ENCODE assay signal across 24 cellular contexts in the genomic region with DNA sequence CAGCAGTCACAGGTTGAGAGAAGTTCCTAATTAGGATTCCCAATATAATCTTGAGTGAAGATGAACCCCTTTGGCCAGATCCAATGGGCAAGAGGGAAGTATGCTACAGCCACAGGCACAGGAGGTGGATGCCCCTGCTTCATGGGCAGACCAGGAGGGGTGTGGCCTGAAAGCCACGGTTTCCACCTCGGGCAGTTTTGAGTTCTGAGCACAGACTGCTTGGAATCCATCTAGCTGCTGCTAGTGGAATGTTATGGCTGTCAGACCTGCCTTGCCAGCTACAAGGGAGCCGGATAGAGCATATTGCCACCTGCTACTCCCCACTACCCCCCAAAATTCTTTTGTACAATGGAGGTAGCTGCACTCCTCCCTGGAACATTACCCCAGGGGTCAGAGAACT.
DNase-seq lines count a peak whose midpoint lies in the region; ATAC-seq and TF ChIP-seq lines count a peak whose summit lies in the region.
"Had no signal": no experiment of that assay in that cellular context is flagged by ENCODE, and none has a peak within 500 bp of the region (broad histone marks: within the 10 kb centered on the region; RNA-seq: fewer than 3 reads in every experiment).

No MANE protein-coding gene starts in this region.

- H3K36me3 ChIP-seq in PC-3 (ENCODE audit: low read depth, low read length): no peaks in the 10 kb centered on the region
- H3K36me3 ChIP-seq in upper lobe of right lung: no peaks in the 10 kb centered on the region
- H3K36me3 ChIP-seq: BE2C had no signal

- no peak overlapping the region for H3K27ac Mint-ChIP-seq in activated T-cell treated with anti-CD3 and anti-CD28 coated beads, Interleukin-2, amount 50 U/mL, for 24 hours
- H3K27ac Mint-ChIP-seq: CD4-positive, CD25-positive, alpha-beta regulatory T cell; HFFc6; IgD-negative memory B cell had no signal

- H3K4me1 ChIP-seq in PC-3 (ENCODE audit: insufficient read depth, low read length): no peaks in the 10 kb centered on the region
- no peaks in the 10 kb centered on the region for H3K4me1 ChIP-seq in foreskin keratinocyte
- H3K4me1 ChIP-seq in upper lobe of right lung: no peaks in the 10 kb centered on the region
- H3K4me1 ChIP-seq: BE2C had no signal

- H3F3A ChIP-seq in PC-3 (ENCODE audit: low read length, unreplicated experiment): no peaks in the 10 kb centered on the region

- BruUV-seq in PC-3 (replicated peaks; lab: Mats Ljungman, UMichigan): no TSS peak

- no peaks in the 10 kb centered on the region for H4K20me1 ChIP-seq in PC-3 (ENCODE audit: low read length)

- H3K9me3 ChIP-seq in PC-3 (ENCODE audit: low read length) (no peaks in the 10 kb centered on the region), upper lobe of right lung (no peaks in the 10 kb centered on the region)
- H3K9me3 ChIP-seq: BE2C had no signal

- ATAC-seq in PC-3 (no peak), foreskin keratinocyte (peak; percentile 9), upper lobe of right lung (peak; percentile 14)
- ATAC-seq: HCT116, HepG2 had no signal

- H3K36me3 Mint-ChIP-seq in activated T-cell treated with anti-CD3 and anti-CD28 coated beads, Interleukin-2, amount 50 U/mL, for 24 hours (ENCODE audit: low read depth): no peaks in the 10 kb centered on the region
- H3K36me3 Mint-ChIP-seq: CD4-positive, CD25-positive, alpha-beta regulatory T cell; CD8-positive, alpha-beta memory T cell; IgD-negative memory B cell had no signal

- H3K4me3 Mint-ChIP-seq in activated T-cell treated with anti-CD3 and anti-CD28 coated beads, Interleukin-2, amount 50 U/mL, for 24 hours: no peak overlapping the region
- H3K4me3 Mint-ChIP-seq: CD4-positive, CD25-positive, alpha-beta regulatory T cell; CD8-positive, alpha-beta memory T cell; HFFc6; IgD-negative memory B cell had no signal

- no peaks in the 10 kb centered on the region for H3K9me2 ChIP-seq in PC-3 (replicated peaks; ENCODE audit: low read length)

- CTCF ChIA-PET in PC-3 (lab: Charles Lee): no interaction called here

- H3K79me2 ChIP-seq in PC-3 (ENCODE audit: low read length): no peaks in the 10 kb centered on the region

- TF ChIP-seq CTCF in PC-3 (conservative IDR thresholded peaks at IDR 0.05; ENCODE audit: low read depth, low read length) (no peak), foreskin keratinocyte (conservative IDR thresholded peaks at IDR 0.05) (no peak), upper lobe of right lung (IDR thresholded peaks at IDR 0.05) (no peak)

- H3K27me3 ChIP-seq in PC-3 (ENCODE audit: low read length): no peaks in the 10 kb centered on the region
- no peaks in the 10 kb centered on the region for H3K27me3 ChIP-seq in foreskin keratinocyte
- no peaks in the 10 kb centered on the region for H3K27me3 ChIP-seq in upper lobe of right lung
- H3K27me3 ChIP-seq: BE2C had no signal

- DNase-seq in ELR (ENCODE audit: low read depth) (peak; percentile 13), PC-3 (peak; percentile 2), foreskin keratinocyte (peak in 1 of 2 donors; percentile 35), upper lobe of right lung (no peak), NCI-H146 (lab: John Stamatoyannopoulos, UW) (no peak)
- no peak for DNase-seq in effector CD4-positive, alpha-beta T cell
- DNase-seq in activated T-cell treated with anti-CD3 and anti-CD28 coated beads, Interleukin-2, amount 50 U/mL, for 24 hours: no peak
- DNase-seq: ACHN; BE2C; C1 segment of cervical spinal cord; CD4-positive, CD25-positive, alpha-beta regulatory T cell; CD8-positive, alpha-beta memory T cell; COR-L47; DMS 273 treated with DMSO at 0.1 percent for 48 hours; DMS53; DND-41; EL; GDM1; GOT3; H7; HFFc6 had no signal

- H3K27ac ChIP-seq in PC-3 (ENCODE audit: low read length): no peak overlapping the region
- H3K27ac ChIP-seq in foreskin keratinocyte: no peak overlapping the region
- H3K27ac ChIP-seq in upper lobe of right lung: no peak overlapping the region

- H3K4me2 ChIP-seq in PC-3 (ENCODE audit: low read length): no peak overlapping the region

- no peaks in the 10 kb centered on the region for H3K27me3 Mint-ChIP-seq in activated T-cell treated with anti-CD3 and anti-CD28 coated beads, Interleukin-2, amount 50 U/mL, for 24 hours
- H3K27me3 Mint-ChIP-seq: CD4-positive, CD25-positive, alpha-beta regulatory T cell; CD8-positive, alpha-beta memory T cell; IgD-negative memory B cell had no signal

- H2AFZ ChIP-seq in PC-3 (ENCODE audit: low read length): no peak overlapping the region

- H3K9me3 Mint-ChIP-seq in activated T-cell treated with anti-CD3 and anti-CD28 coated beads, Interleukin-2, amount 50 U/mL, for 24 hours: peaks cover 6% of the 10 kb centered on the region

- H3K4me1 Mint-ChIP-seq in activated T-cell treated with anti-CD3 and anti-CD28 coated beads, Interleukin-2, amount 50 U/mL, for 24 hours (ENCODE audit: low read depth): no peaks in the 10 kb centered on the region
- H3K4me1 Mint-ChIP-seq: CD4-positive, CD25-positive, alpha-beta regulatory T cell; CD8-positive, alpha-beta memory T cell; IgD-negative memory B cell had no signal

- no peak overlapping the region for H3K9ac ChIP-seq in PC-3 (ENCODE audit: low read length)

- POLR2A ChIA-PET in PC-3 (lab: Charles Lee; ENCODE audit: unreplicated experiment): no interaction called here

- intact Hi-C loops in PC-3 (cut with micrococcal nuclease) (no loop called here), upper lobe of right lung (cut with DNase I) (no loop called here)

- H3K4me3 ChIP-seq in PC-3 (ENCODE audit: low read length) (no peak overlapping the region), upper lobe of right lung (no peak overlapping the region)

Comparison
In these comparisons a context has a peak if more than half of its experiments do, and no peak if none do; other contexts are left out.
1. DNase-seq: peak in ELR (single experiment) and PC-3 (single experiment); none in upper lobe of right lung (single experiment), effector CD4-positive, alpha-beta T cell (single experiment), activated T-cell treated with anti-CD3 and anti-CD28 coated beads, Interleukin-2, amount 50 U/mL, for 24 hours (single experiment) and NCI-H146 (single experiment).